Comparison of ENCODE assay signal across 12 cellular contexts in the genomic region with DNA sequence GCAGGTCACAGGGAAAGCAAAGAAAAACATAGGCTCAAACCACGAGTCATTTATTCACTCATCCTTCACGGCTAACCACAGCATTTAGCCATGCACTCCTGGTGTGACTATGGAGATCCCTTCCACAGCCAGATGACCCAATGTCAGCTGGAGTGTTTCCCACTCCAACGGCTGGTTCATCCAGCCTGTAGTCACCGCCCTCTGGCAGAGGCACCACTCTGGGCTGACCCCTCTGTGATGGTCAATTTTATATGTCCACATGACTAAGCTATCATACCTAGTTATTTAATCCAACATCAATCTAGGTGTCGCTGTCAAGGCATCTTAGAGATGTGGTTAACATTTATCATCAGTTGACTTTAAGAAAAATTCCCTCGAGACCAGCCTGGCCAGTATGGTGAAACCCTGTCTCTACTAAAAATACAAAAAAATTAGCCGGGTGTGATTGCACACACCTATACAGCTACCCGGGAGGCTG. TPM values are rescaled to one million over a fixed set of nuclear protein-coding genes. Genes with fewer than 3 reads are reported as not detected.
DNase-seq lines count a peak whose midpoint lies in the region; ATAC-seq, FAIRE-seq and TF ChIP-seq lines count a peak whose summit lies in the region.
"Had no signal": no experiment of that assay in that cellular context is flagged by ENCODE, and none has a peak within 500 bp of the region (broad histone marks: within the 10 kb centered on the region; RNA-seq: fewer than 3 reads in every experiment).

No MANE protein-coding gene starts in this region.

- peak overlapping the region; percentile 50 for H3K27ac Mint-ChIP-seq in CD8-positive, alpha-beta T cell
- H3K27ac Mint-ChIP-seq in naive thymus-derived CD4-positive, alpha-beta T cell = peak overlapping the region; percentile 62 to 89 (median 81)
- H3K27ac Mint-ChIP-seq: activated T-helper 1 cell treated with anti-CD3 and anti-CD28 coated beads, Interleukin-12 subunit alpha, Interleukin-12 subunit beta, Interleukin-2, Interleukin-4 antibody, amounts not matched to agents 30 ng/mL and 10 ng/mL and 1 ng/mL, durations not matched to agents 14 hours and 24 hours and 36 hours had no signal

- no peaks in the 10 kb centered on the region for H3K36me3 ChIP-seq in CD8-positive, alpha-beta T cell (ENCODE audit: insufficient read depth, low read length)
- H3K36me3 ChIP-seq in IMR-90 (ENCODE audit: control insufficient read depth, insufficient read depth, low read length) (no peaks in the 10 kb centered on the region), K562 (ENCODE audit: control insufficient read depth, insufficient read depth, low read length) (no peaks in the 10 kb centered on the region), suprapubic skin (no peaks in the 10 kb centered on the region)
- no peaks in the 10 kb centered on the region for H3K36me3 ChIP-seq in naive thymus-derived CD4-positive, alpha-beta T cell (ENCODE audit: control insufficient read depth in 2 of 3, insufficient read depth in 3 of 3, low read length in 3 of 3)
- H3K36me3 ChIP-seq: tibial nerve had no signal

- H4K20me1 ChIP-seq in IMR-90 (ENCODE audit: insufficient read depth, low read length) (no peaks in the 10 kb centered on the region), K562 (replicated peaks; ENCODE audit: control insufficient read depth, insufficient read depth, low read length) (no peaks in the 10 kb centered on the region)

- no peak overlapping the region for H3K18ac ChIP-seq in IMR-90 (ENCODE audit: low read depth, low read length)

- no peak overlapping the region for H4K5ac ChIP-seq in IMR-90 (ENCODE audit: low read depth, low read length)

- FAIRE-seq in K562 (lab: Jason Lieb, UNC) = no peak

- H3K79me1 ChIP-seq in IMR-90 (ENCODE audit: low read depth in 1 of 2, low read length in 2 of 2) = no peaks in the 10 kb centered on the region

- no peak overlapping the region for H2BK5ac ChIP-seq in IMR-90 (ENCODE audit: low read depth, low read length, poor library complexity, severe bottlenecking)

- in situ Hi-C loops in IMR-90 (cut with MboI; ENCODE audit: low sequenced_read_pairs) = no loop called here
- in situ Hi-C loops in K562 (cut with MboI) = no loop called here

- WGBS in IMR-90 (ENCODE audit: extremely low coverage in 2 of 2, insufficient read length in 1 of 2), 2 experiments = 0% methylated on average over 2 of the region's 8 CpGs; no CpG with 5 or more reads in 1 of the 2 experiments
- 43% methylated on average over 8 of the region's 8 CpGs for WGBS in K562 (ENCODE audit: insufficient coverage, low coverage, missing lambda C conversion rate)
- WGBS in suprapubic skin = 73% methylated on average over 8 of the region's 8 CpGs

- no peak overlapping the region for H3K4me3 Mint-ChIP-seq in CD8-positive, alpha-beta T cell
- no peak overlapping the region for H3K4me3 Mint-ChIP-seq in naive thymus-derived CD4-positive, alpha-beta T cell
- H3K4me3 Mint-ChIP-seq: activated T-helper 1 cell treated with anti-CD3 and anti-CD28 coated beads, Interleukin-12 subunit alpha, Interleukin-12 subunit beta, Interleukin-2, Interleukin-4 antibody, amounts not matched to agents 30 ng/mL and 10 ng/mL and 1 ng/mL, durations not matched to agents 14 hours and 24 hours and 36 hours had no signal

- no peaks in the 10 kb centered on the region for H3K27me3 ChIP-seq in CD8-positive, alpha-beta T cell (ENCODE audit: insufficient read depth, low read length)
- peaks cover 2% of the 10 kb centered on the region for H3K27me3 ChIP-seq in IMR-90 (ENCODE audit: control insufficient read depth, insufficient read depth, low read length)
- H3K27me3 ChIP-seq in K562 (ENCODE audit: control insufficient read depth in 2 of 2, insufficient read depth in 2 of 2, low read length in 2 of 2) = no peaks in the 10 kb centered on the region
- no peaks in the 10 kb centered on the region for H3K27me3 ChIP-seq in naive thymus-derived CD4-positive, alpha-beta T cell (ENCODE audit: control insufficient read depth in 2 of 2, insufficient read depth in 2 of 2, low read length in 2 of 2)
- no peaks in the 10 kb centered on the region for H3K27me3 ChIP-seq in suprapubic skin
- H3K27me3 ChIP-seq: tibial nerve had no signal

- H3K56ac ChIP-seq in IMR-90 (ENCODE audit: extremely low read depth, insufficient read depth, low read length) = no peak overlapping the region

- BruUV-seq in IMR-90 (replicated peaks; lab: Mats Ljungman, UMichigan) (no TSS peak), K562 (replicated peaks; lab: Mats Ljungman, UMichigan) (no TSS peak)

- no peak overlapping the region for H3K14ac ChIP-seq in IMR-90 (replicated peaks; ENCODE audit: low read depth, low read length)

- H3K4me1 Mint-ChIP-seq in CD8-positive, alpha-beta T cell (ENCODE audit: low read depth) = peaks cover 58% of the 10 kb centered on the region
- H3K4me1 Mint-ChIP-seq in naive thymus-derived CD4-positive, alpha-beta T cell = peaks cover 31 to 80% (median 68%) of the 10 kb centered on the region in 7 donors

- TF ChIP-seq CTCF in CD8-positive, alpha-beta T cell (IDR thresholded peaks at IDR 0.05) = no peak
- TF ChIP-seq CTCF in IMR-90 (conservative IDR thresholded peaks at IDR 0.05; ENCODE audit: low read depth, low read length) = no peak
- TF ChIP-seq CTCF in K562 (IDR thresholded peaks at IDR 0.05 in 2 of 3, conservative IDR thresholded peaks at IDR 0.05 in 1 of 3; ENCODE audit: insufficient read depth in 2 of 3, low read depth in 1 of 3, low read length in 3 of 3) = no peak
- no peak for TF ChIP-seq CTCF in suprapubic skin (IDR thresholded peaks at IDR 0.05)

- H2AK9ac ChIP-seq in IMR-90 (replicated peaks; ENCODE audit: low read depth, low read length, poor library complexity) = peak overlapping the region; percentile 5

- H3K27me3 Mint-ChIP-seq in CD8-positive, alpha-beta T cell (ENCODE audit: low read depth) = no peaks in the 10 kb centered on the region
- H3K27me3 Mint-ChIP-seq in naive thymus-derived CD4-positive, alpha-beta T cell = no peaks in the 10 kb centered on the region

- H3K4me3 ChIP-seq in CD8-positive, alpha-beta T cell (ENCODE audit: low read depth, low read length) = no peak overlapping the region
- H3K4me3 ChIP-seq in IMR-90 (ENCODE audit: insufficient read depth, low read depth, low read length) (no peak overlapping the region), K562 (no peak overlapping the region), suprapubic skin (no peak overlapping the region)
- no peak overlapping the region for H3K4me3 ChIP-seq in naive thymus-derived CD4-positive, alpha-beta T cell (ENCODE audit: low read length)
- H3K4me3 ChIP-seq: tibial nerve had no signal

- H3K27ac ChIP-seq in CD8-positive, alpha-beta T cell (ENCODE audit: low read depth, low read length) = no peak overlapping the region
- H3K27ac ChIP-seq in IMR-90 (ENCODE audit: insufficient read depth, low read length) = no peak overlapping the region
- H3K27ac ChIP-seq in K562 (ENCODE audit: extremely low read depth, low read depth, low read length) = no peak overlapping the region
- no peak overlapping the region for H3K27ac ChIP-seq in naive thymus-derived CD4-positive, alpha-beta T cell (ENCODE audit: low read depth, low read length)
- no peak overlapping the region for H3K27ac ChIP-seq in suprapubic skin
- H3K27ac ChIP-seq: epithelial cell of prostate had no signal

- intact Hi-C loops in CD8-positive, alpha-beta T cell (cut with DNase I, micrococcal nuclease) = no loop called here
- intact Hi-C loops in IMR-90 (cut with micrococcal nuclease) (no loop called here), K562 (cut with micrococcal nuclease) (loop anchor here (1.0 kb wide), 1 partner anchor 21 kb away; no protein-coding TSS in a partner anchor)
- intact Hi-C loops in naive thymus-derived CD4-positive, alpha-beta T cell (cut with micrococcal nuclease) = no loop called here

- H3K9ac ChIP-seq in IMR-90 (ENCODE audit: low read depth, low read length) (no peak overlapping the region), K562 (ENCODE audit: insufficient read depth in 1 of 2, low read depth in 2 of 2, low read length in 2 of 2) (peak overlapping the region in 1 of 2 experiments; percentile 69; a peak in 1 of 4 replicates)

- H4K91ac ChIP-seq in IMR-90 (ENCODE audit: insufficient read depth, low read depth, low read length) = no peak overlapping the region

- no peak overlapping the region for H2BK15ac ChIP-seq in IMR-90 (ENCODE audit: low read depth, low read length)

- no peak for TF ChIP-seq EP300 in K562 (IDR thresholded peaks at IDR 0.05; ENCODE audit: low read length)
- TF ChIP-seq EP300 in suprapubic skin (IDR thresholded peaks at IDR 0.05) = no peak

- POLR2A ChIA-PET in CD8-positive, alpha-beta T cell (lab: Charles Lee) = interaction anchor here (0.6 to 38.7 kb wide), 3 partner anchors 12 to 158 kb away, joined by 3 to 1009 read pairs (median 192); a partner anchor contains a TSS
- POLR2A ChIA-PET in IMR-90 (lab: Charles Lee; ENCODE audit: unreplicated experiment) = no interaction called here
- POLR2A ChIA-PET in K562 (lab: Yijun Ruan, JAX) = interaction anchor here (0.7 to 22.9 kb wide), 8 partner anchors 10 to 53 kb away, joined by 4 to 464 read pairs (median 8); a partner anchor contains a TSS
- POLR2A ChIA-PET in naive thymus-derived CD4-positive, alpha-beta T cell (lab: Charles Lee) = interaction anchor here (3.8 to 43.4 kb wide), 3 partner anchors 10 to 34 kb away, joined by 17 to 2417 read pairs (median 703); a partner anchor contains a TSS

- no peaks in the 10 kb centered on the region for H3K9me3 ChIP-seq in CD8-positive, alpha-beta T cell (ENCODE audit: low read length)
- H3K9me3 ChIP-seq in IMR-90 (ENCODE audit: control insufficient read depth, insufficient read depth, low read length) = no peaks in the 10 kb centered on the region
- no peaks in the 10 kb centered on the region for H3K9me3 ChIP-seq in K562 (replicated peaks; ENCODE audit: control insufficient read depth, insufficient read depth, low read depth, low read length)
- H3K9me3 ChIP-seq in naive thymus-derived CD4-positive, alpha-beta T cell (ENCODE audit: control insufficient read depth in 2 of 3, low read length in 3 of 3) = no peaks in the 10 kb centered on the region
- no peaks in the 10 kb centered on the region for H3K9me3 ChIP-seq in suprapubic skin
- H3K9me3 ChIP-seq: tibial nerve had no signal

- no peak overlapping the region for H3K4ac ChIP-seq in IMR-90 (ENCODE audit: low read depth, low read length)

- H2AK5ac ChIP-seq in IMR-90 (ENCODE audit: low read depth, low read length) = no peak overlapping the region

- no peak overlapping the region for H2BK120ac ChIP-seq in IMR-90 (ENCODE audit: low read depth, low read length)

- H2BK20ac ChIP-seq in IMR-90 (ENCODE audit: low read depth, low read length) = no peak overlapping the region

- H3K4me2 ChIP-seq in IMR-90 (ENCODE audit: low read depth, low read length) = no peak overlapping the region
- no peak overlapping the region for H3K4me2 ChIP-seq in K562 (ENCODE audit: insufficient read depth, low read length)

- no peak for ATAC-seq in CD8-positive, alpha-beta T cell
- ATAC-seq in IMR-90 (ENCODE audit: low read depth) (peak; percentile 90), K562 (peak; percentile 3; the same call in 2 of the 3 replicates), HG02642 (IDR thresholded peaks at IDR 0.05; ENCODE audit: poor library complexity, unreplicated experiment) (no peak)
- no peak for ATAC-seq in naive thymus-derived CD4-positive, alpha-beta T cell

- CTCF ChIA-PET in CD8-positive, alpha-beta T cell (lab: Charles Lee) = interaction anchor here (0.9 to 4.6 kb wide), 7 partner anchors 10 to 48 kb away, joined by 3 to 15 read pairs (median 3); no protein-coding TSS in a partner anchor
- CTCF ChIA-PET in IMR-90 (lab: Yijun Ruan, JAX) (interaction anchor here (1.4 kb wide), 1 partner anchor 30 kb away, joined by 5 read pairs; no protein-coding TSS in a partner anchor), K562 (lab: Yijun Ruan, JAX; ENCODE audit: low intra/inter-chr PET ratio) (no interaction called here)
- CTCF ChIA-PET in naive thymus-derived CD4-positive, alpha-beta T cell (lab: Charles Lee) = interaction anchor here (0.7 to 1.3 kb wide), 4 partner anchors 17 to 244 kb away, joined by 3 read pairs; no protein-coding TSS in a partner anchor

- TF ChIP-seq POLR2A in IMR-90 (IDR thresholded peaks at IDR 0.05; ENCODE audit: low read depth, low read length) (no peak), K562 (conservative IDR thresholded peaks at IDR 0.05) (no peak), suprapubic skin (IDR thresholded peaks at IDR 0.05) (no peak)

- no peaks in the 10 kb centered on the region for H3K9me3 Mint-ChIP-seq in CD8-positive, alpha-beta T cell
- H3K9me3 Mint-ChIP-seq in naive thymus-derived CD4-positive, alpha-beta T cell = no peaks in the 10 kb centered on the region
- H3K9me3 Mint-ChIP-seq: activated T-helper 1 cell treated with anti-CD3 and anti-CD28 coated beads, Interleukin-12 subunit alpha, Interleukin-12 subunit beta, Interleukin-2, Interleukin-4 antibody, amounts not matched to agents 30 ng/mL and 10 ng/mL and 1 ng/mL, durations not matched to agents 14 hours and 24 hours and 36 hours had no signal

- TF ChIP-seq RAD21 in IMR-90 (IDR thresholded peaks at IDR 0.05; ENCODE audit: low read length) = no peak
- TF ChIP-seq RAD21 in K562 (CRISPR knock-in tag; conservative IDR thresholded peaks at IDR 0.05 in 1 of 2, IDR thresholded peaks at IDR 0.05 in 1 of 2) = no peak

- peaks cover 3% of the 10 kb centered on the region; the same call in 1 of the 2 replicates for H3K9me1 ChIP-seq in IMR-90 (ENCODE audit: insufficient read depth, low read length)
- H3K9me1 ChIP-seq in K562 (ENCODE audit: control insufficient read depth, insufficient read depth, low read length) = no peaks in the 10 kb centered on the region

- no peak for DNase-seq in CD8-positive, alpha-beta T cell
- DNase-seq in IMR-90 (peak; percentile 78), K562 (ENCODE audit: extremely low read depth in 1 of 4, low spot score in 3 of 4) (no peak), SIG-M5 (lab: John Stamatoyannopoulos, UW) (no peak), suprapubic skin (ENCODE audit: low spot score in 2 of 2) (no peak), NCI-H2196 treated with DMSO at 0.1 percent for 48 hours (lab: John Stamatoyannopoulos, UW; ENCODE audit: unreplicated experiment) (no peak)
- no peak for DNase-seq in naive thymus-derived CD4-positive, alpha-beta T cell
- DNase-seq: NCI-H2081 had no signal

- peaks cover 60% of the 10 kb centered on the region for H3K4me1 ChIP-seq in CD8-positive, alpha-beta T cell (ENCODE audit: insufficient read depth, low read length)
- H3K4me1 ChIP-seq in IMR-90 (ENCODE audit: control insufficient read depth, insufficient read depth, low read length) = peaks cover 4% of the 10 kb centered on the region; the same call in 1 of the 2 replicates
- H3K4me1 ChIP-seq in K562 (replicated peaks in 1 of 2; ENCODE audit: control insufficient read depth in 2 of 2, insufficient read depth in 2 of 2, low read length in 2 of 2) = peaks cover 22 to 32% of the 10 kb centered on the region in 2 experiments
- H3K4me1 ChIP-seq in naive thymus-derived CD4-positive, alpha-beta T cell (ENCODE audit: control insufficient read depth in 2 of 2, insufficient read depth in 2 of 2, low read length in 2 of 2) = peaks cover 43 to 65% of the 10 kb centered on the region in 2 donors
- H3K4me1 ChIP-seq in suprapubic skin = peaks cover 7% of the 10 kb centered on the region

- dilution Hi-C loops in IMR-90 (cut with HindIII; ENCODE audit: low sequenced_read_pairs, unreplicated experiment) = no loop called here

- H3K36me3 Mint-ChIP-seq in CD8-positive, alpha-beta T cell = no peaks in the 10 kb centered on the region
- H3K36me3 Mint-ChIP-seq in naive thymus-derived CD4-positive, alpha-beta T cell = peaks cover 0 to 35% (median 0%) of the 10 kb centered on the region in 5 donors

- no peak overlapping the region for H4K8ac ChIP-seq in IMR-90 (ENCODE audit: low read depth in 2 of 2, low read length in 2 of 2)

- H2AFZ ChIP-seq in IMR-90 (replicated peaks; ENCODE audit: low read length, poor library complexity) = no peak overlapping the region
- peak overlapping the region; percentile 36 for H2AFZ ChIP-seq in K562 (ENCODE audit: low read depth, low read length)

- no peak overlapping the region for H3K23ac ChIP-seq in IMR-90 (ENCODE audit: low read depth, low read length)

- H3K79me2 ChIP-seq in K562 (ENCODE audit: control insufficient read depth, insufficient read depth, low read length) = no peaks in the 10 kb centered on the region

RNA-seq across cellular contexts. Expression of a gene that starts 9.5 kb away (rescaled TPM):
- total RNA-seq in CD8-positive, alpha-beta T cell = 10 to 100 TPM; 47.3 to 48.5 TPM
- 36.1 and 37.6 TPM in 2 replicates for total RNA-seq in IMR-90 (2012; rRNA removed)
- polyA plus RNA-seq in IMR-90 (2012; rRNA removed) = 55.6 and 56.9 TPM in 2 replicates
- 52.9 and 59.9 TPM in 2 replicates for polyA plus RNA-seq in IMR-90 (2012; cell fraction: cytosol; rRNA removed)
- polyA plus RNA-seq in IMR-90 (2012; cell fraction: nucleus; rRNA removed; ENCODE audit: low replicate concordance) = 37.1 and 52.4 TPM in 2 replicates
- total RNA-seq in K562 (2011; cell fraction: chromatin; rRNA removed; ENCODE audit: low replicate concordance) = 622 and 1,187 TPM in 2 replicates
- 570 and 625 TPM in 2 replicates for total RNA-seq in K562 (2011; cell fraction: nucleolus; rRNA removed)
- 592 and 663 TPM in 2 replicates for total RNA-seq in K562 (2011; cell fraction: nucleoplasm; rRNA removed)
- 255 and 312 TPM in 2 replicates for total RNA-seq in K562 (2014; rRNA removed)
- total RNA-seq in K562 (2014; rRNA removed; fragmentation: Illumina TruSeq; extraction: Trizol) = 191 and 211 TPM in 2 replicates
- 240 and 241 TPM in 2 replicates for total RNA-seq in K562 (2015; rRNA removed; fragmentation: Illumina TruSeq; extraction: Trizol)
- total RNA-seq in K562 (2021) = 372 and 373 TPM in 2 replicates
- 403 and 414 TPM in 2 replicates for polyA plus RNA-seq in K562 (2011; rRNA removed)
- 475 and 721 TPM in 2 replicates for polyA plus RNA-seq in K562 (2011; cell fraction: cytosol; rRNA removed)
- polyA plus RNA-seq in K562 (2011; cell fraction: nucleus; rRNA removed) = 1,109 and 1,436 TPM in 2 replicates
- 275 and 342 TPM in 2 replicates for polyA plus RNA-seq in K562 (2012)
- 292 and 365 TPM in 2 replicates for polyA plus RNA-seq in K562 (2014; fragmentation: Illumina TruSeq; extraction: Trizol)
- polyA plus RNA-seq in K562 (2014; fragmentation: Nextera tagmentation; extraction: Ambion mirVana) = 100 to 1,000 TPM in 1 of 2 experiments, 10 to 100 TPM in 1; 95.8 to 140 TPM
- polyA plus RNA-seq in K562 (2014; rRNA removed) = 312 TPM in 2 replicates
- 333 and 440 TPM in 2 replicates for polyA minus RNA-seq in K562 (2011; rRNA and poly(A)+ RNA removed)
- polyA minus RNA-seq in K562 (2011; cell fraction: cytosol; rRNA and poly(A)+ RNA removed) = 286 and 300 TPM in 2 replicates
- 297 and 330 TPM in 2 replicates for polyA minus RNA-seq in K562 (2011; cell fraction: nucleus; rRNA and poly(A)+ RNA removed)
- total RNA-seq in naive thymus-derived CD4-positive, alpha-beta T cell = 100 to 1,000 TPM in 3 of 5 experiments, 10 to 100 TPM in 2; 65.9 to 271 (median 197) TPM
- polyA plus RNA-seq in naive thymus-derived CD4-positive, alpha-beta T cell = 10 to 100 TPM; 13.1 to 16.5 TPM
- 10 to 100 TPM; 11.3 to 15.5 (median 13.8) TPM for total RNA-seq in suprapubic skin

RNA-seq across cellular contexts. Expression of a gene that starts 40.1 kb away (rescaled TPM):
- total RNA-seq in CD8-positive, alpha-beta T cell = 10 to 100 TPM; 61.2 to 61.7 TPM
- 3.1 and 3.9 TPM in 2 replicates for total RNA-seq in IMR-90 (2012; rRNA removed)
- polyA plus RNA-seq in IMR-90 (2012; rRNA removed) = 3.7 and 4.1 TPM in 2 replicates
- 2.0 and 2.9 TPM in 2 replicates for polyA plus RNA-seq in IMR-90 (2012; cell fraction: cytosol; rRNA removed)
- 5.6 and 6.9 TPM in 2 replicates for polyA plus RNA-seq in IMR-90 (2012; cell fraction: nucleus; rRNA removed; ENCODE audit: low replicate concordance)
- 2.6 and 5.9 TPM in 2 replicates for total RNA-seq in K562 (2011; cell fraction: chromatin; rRNA removed; ENCODE audit: low replicate concordance)
- total RNA-seq in K562 (2011; cell fraction: nucleolus; rRNA removed) = 3.0 and 4.3 TPM in 2 replicates
- total RNA-seq in K562 (2011; cell fraction: nucleoplasm; rRNA removed) = 2.1 and 2.3 TPM in 2 replicates
- not detected in 2 replicates for total RNA-seq in K562 (2014; rRNA removed)
- total RNA-seq in K562 (2014; rRNA removed; fragmentation: Illumina TruSeq; extraction: Trizol) = 0.04 TPM in 1 of 2 replicates, not detected in the other
- 0.04 TPM in 1 of 2 replicates, not detected in the other for total RNA-seq in K562 (2015; rRNA removed; fragmentation: Illumina TruSeq; extraction: Trizol)
- total RNA-seq in K562 (2021) = 0.38 and 0.47 TPM in 2 replicates
- polyA plus RNA-seq in K562 (2011; rRNA removed) = 0.37 and 1.1 TPM in 2 replicates
- 0.29 and 1.3 TPM in 2 replicates for polyA plus RNA-seq in K562 (2011; cell fraction: cytosol; rRNA removed)
- 0.18 and 1.4 TPM in 2 replicates for polyA plus RNA-seq in K562 (2011; cell fraction: nucleus; rRNA removed)
- 0.13 and 0.18 TPM in 2 replicates for polyA plus RNA-seq in K562 (2012)
- 0.06 and 0.12 TPM in 2 replicates for polyA plus RNA-seq in K562 (2014; fragmentation: Illumina TruSeq; extraction: Trizol)
- under 1 TPM in 1 of 2 experiments, not detected in 1; 0.01 TPM for polyA plus RNA-seq in K562 (2014; fragmentation: Nextera tagmentation; extraction: Ambion mirVana)
- 0.01 and 0.03 TPM in 2 replicates for polyA plus RNA-seq in K562 (2014; rRNA removed)
- 1.3 and 3.1 TPM in 2 replicates for polyA minus RNA-seq in K562 (2011; rRNA and poly(A)+ RNA removed)
- 0.76 TPM in 1 of 2 replicates, not detected in the other for polyA minus RNA-seq in K562 (2011; cell fraction: cytosol; rRNA and poly(A)+ RNA removed)
- 0.89 and 2.3 TPM in 2 replicates for polyA minus RNA-seq in K562 (2011; cell fraction: nucleus; rRNA and poly(A)+ RNA removed)
- total RNA-seq in naive thymus-derived CD4-positive, alpha-beta T cell = 100 to 1,000 TPM in 2 of 5 experiments, 10 to 100 TPM in 3; 58.7 to 131 (median 98.2) TPM
- polyA plus RNA-seq in naive thymus-derived CD4-positive, alpha-beta T cell = 1 to 10 TPM; 3.7 to 6.6 TPM
- total RNA-seq in suprapubic skin = 10 to 100 TPM in 1 of 4 donors, 1 to 10 TPM in 3; 3.5 to 12.2 (median 7.5) TPM

RNA-seq across cellular contexts. Expression of a gene that starts 43.8 kb away (rescaled TPM):
- 10 to 100 TPM; 38.5 to 58.2 TPM for total RNA-seq in CD8-positive, alpha-beta T cell
- 25.6 and 38.9 TPM in 2 replicates for total RNA-seq in IMR-90 (2012; rRNA removed)
- 23.1 and 26.1 TPM in 2 replicates for polyA plus RNA-seq in IMR-90 (2012; rRNA removed)
- 8.2 and 8.4 TPM in 2 replicates for polyA plus RNA-seq in IMR-90 (2012; cell fraction: cytosol; rRNA removed)
- polyA plus RNA-seq in IMR-90 (2012; cell fraction: nucleus; rRNA removed; ENCODE audit: low replicate concordance) = 3.0 and 16.9 TPM in 2 replicates
- 59.3 and 197 TPM in 2 replicates for total RNA-seq in K562 (2011; cell fraction: chromatin; rRNA removed; ENCODE audit: low replicate concordance)
- total RNA-seq in K562 (2011; cell fraction: nucleolus; rRNA removed) = 30.2 and 45.4 TPM in 2 replicates
- 90.6 and 121 TPM in 2 replicates for total RNA-seq in K562 (2011; cell fraction: nucleoplasm; rRNA removed)
- 51.0 and 55.3 TPM in 2 replicates for total RNA-seq in K562 (2014; rRNA removed)
- total RNA-seq in K562 (2014; rRNA removed; fragmentation: Illumina TruSeq; extraction: Trizol) = 76.3 and 83.0 TPM in 2 replicates
- 65.1 and 72.5 TPM in 2 replicates for total RNA-seq in K562 (2015; rRNA removed; fragmentation: Illumina TruSeq; extraction: Trizol)
- 136 and 148 TPM in 2 replicates for total RNA-seq in K562 (2021)
- polyA plus RNA-seq in K562 (2011; rRNA removed) = 107 and 148 TPM in 2 replicates
- 39.0 and 70.9 TPM in 2 replicates for polyA plus RNA-seq in K562 (2011; cell fraction: cytosol; rRNA removed)
- 34.5 and 37.0 TPM in 2 replicates for polyA plus RNA-seq in K562 (2011; cell fraction: nucleus; rRNA removed)
- polyA plus RNA-seq in K562 (2012) = 54.7 and 61.5 TPM in 2 replicates
- 90.1 and 114 TPM in 2 replicates for polyA plus RNA-seq in K562 (2014; fragmentation: Illumina TruSeq; extraction: Trizol)
- 10 to 100 TPM; 46.4 to 60.9 TPM for polyA plus RNA-seq in K562 (2014; fragmentation: Nextera tagmentation; extraction: Ambion mirVana)
- 89.4 and 95.6 TPM in 2 replicates for polyA plus RNA-seq in K562 (2014; rRNA removed)
- polyA minus RNA-seq in K562 (2011; rRNA and poly(A)+ RNA removed) = 115 and 116 TPM in 2 replicates
- polyA minus RNA-seq in K562 (2011; cell fraction: cytosol; rRNA and poly(A)+ RNA removed) = 48.7 and 58.2 TPM in 2 replicates
- 28.4 and 53.9 TPM in 2 replicates for polyA minus RNA-seq in K562 (2011; cell fraction: nucleus; rRNA and poly(A)+ RNA removed)
- 10 to 100 TPM; 33.5 to 63.9 (median 44.0) TPM for total RNA-seq in naive thymus-derived CD4-positive, alpha-beta T cell
- polyA plus RNA-seq in naive thymus-derived CD4-positive, alpha-beta T cell = 10 to 100 TPM; 22.3 to 29.2 TPM
- total RNA-seq in suprapubic skin = 10 to 100 TPM; 30.7 to 47.7 (median 33.0) TPM

Comparison
In these comparisons a context has a peak if more than half of its experiments do, and no peak if none do; other contexts are left out.
1. ATAC-seq: peak in IMR-90 (single experiment) and K562 (single experiment); none in CD8-positive, alpha-beta T cell (single experiment), naive thymus-derived CD4-positive, alpha-beta T cell (single experiment) and HG02642 (single experiment).
2. RNA of a gene that starts 40.1 kb away (total RNA-seq): 58.7 to 131 TPM in naive thymus-derived CD4-positive, alpha-beta T cell and 61.2 to 61.7 TPM in CD8-positive, alpha-beta T cell; 3.5 to 12.2 TPM in suprapubic skin, 3.1 to 3.9 TPM in IMR-90 and 0.04 to 5.9 TPM in K562; every median in the first group is over 4 times any median in the second.